8 cellular contexts compared by ENCODE assay signal in the genomic region with DNA sequence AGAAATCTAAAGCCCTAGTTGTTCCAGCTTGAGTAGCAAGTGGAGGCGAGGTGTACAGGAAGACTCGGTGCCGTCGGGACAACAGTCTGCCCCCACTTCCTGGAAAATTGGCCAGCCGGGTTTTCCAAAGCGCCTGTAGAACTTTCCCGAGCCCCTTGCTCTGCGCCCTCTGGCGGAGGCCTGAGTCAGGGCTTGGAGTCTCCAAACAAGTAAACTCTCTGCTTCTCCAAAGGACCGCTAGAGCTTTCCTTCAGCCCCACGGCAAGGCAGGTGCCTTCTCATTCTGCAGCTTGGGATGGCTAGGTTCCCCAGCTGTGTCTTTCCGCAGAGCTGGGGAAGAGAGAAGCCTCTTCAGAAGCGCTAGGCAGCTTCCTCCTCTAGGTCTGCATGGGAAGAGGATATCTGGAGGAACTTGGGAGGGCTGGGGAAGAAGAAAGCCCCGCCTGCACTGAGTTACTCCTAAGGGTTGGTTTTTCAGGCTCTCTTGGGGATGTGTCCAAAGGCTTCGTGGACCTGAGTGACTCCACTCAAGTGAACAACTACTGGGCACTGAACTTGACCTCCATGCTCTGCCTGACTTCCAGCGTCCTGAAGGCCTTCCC. TPM values are rescaled to one million over a fixed set of nuclear protein-coding genes. Genes with fewer than 3 reads are reported as not detected.
DNase-seq lines count a peak whose midpoint lies in the region; ATAC-seq and TF ChIP-seq lines count a peak whose summit lies in the region.

No MANE protein-coding gene starts in this region.

- in situ Hi-C loops in brain microvascular endothelial cell (cut with HindIII; ENCODE audit: low pct_ligation_motif_present, low sequenced_read_pairs): no loop called here

- no peak overlapping the region for H3K27ac ChIP-seq in brain microvascular endothelial cell

- no peaks in the 10 kb centered on the region for H3K9me3 Mint-ChIP-seq in T-helper 1 cell treated with Interleukin-12 subunit alpha and Interleukin-12 subunit beta and Interleukin-4 antibody, amounts not matched to agents 30 μg/mL and 1 μg/mL, for 36 hours

- peak; percentile 45 for ATAC-seq in HG02852 (IDR thresholded peaks at IDR 0.05; ENCODE audit: unreplicated experiment)

- H3K36me3 ChIP-seq in brain microvascular endothelial cell (replicated peaks): no peaks in the 10 kb centered on the region

- H3K36me3 Mint-ChIP-seq in T-helper 1 cell treated with Interleukin-12 subunit alpha and Interleukin-12 subunit beta and Interleukin-4 antibody, amounts not matched to agents 30 μg/mL and 1 μg/mL, for 36 hours (ENCODE audit: low read depth): no peaks in the 10 kb centered on the region

- DNase-seq in NCI-H1436 treated with DMSO at 0.1 percent for 48 hours (lab: John Stamatoyannopoulos, UW) (peak; percentile 31), brain microvascular endothelial cell (peak; percentile 79), iPS DF 19.7 (ENCODE audit: low read depth, low spot score) (peak; percentile 77), renal cortical epithelial cell (ENCODE audit: low read depth) (peak; percentile 77)
- no peak for DNase-seq in NK-92 treated with Interleukin-12 subunit alpha and Interleukin-12 subunit beta, amount 100 ng/mL, for 24 hours (lab: John Stamatoyannopoulos, UW)

- peaks cover 24% of the 10 kb centered on the region for H3K27me3 Mint-ChIP-seq in T-helper 1 cell treated with Interleukin-12 subunit alpha and Interleukin-12 subunit beta and Interleukin-4 antibody, amounts not matched to agents 30 μg/mL and 1 μg/mL, for 36 hours (ENCODE audit: low read depth)

- peaks cover 3% of the 10 kb centered on the region for H3K4me1 Mint-ChIP-seq in T-helper 1 cell treated with Interleukin-12 subunit alpha and Interleukin-12 subunit beta and Interleukin-4 antibody, amounts not matched to agents 30 μg/mL and 1 μg/mL, for 36 hours (ENCODE audit: low read depth)

- H3K4me3 Mint-ChIP-seq in T-helper 1 cell treated with Interleukin-12 subunit alpha and Interleukin-12 subunit beta and Interleukin-4 antibody, amounts not matched to agents 30 μg/mL and 1 μg/mL, for 36 hours: peak overlapping the region; percentile 67

- no peak overlapping the region for H3K27ac Mint-ChIP-seq in T-helper 1 cell treated with Interleukin-12 subunit alpha and Interleukin-12 subunit beta and Interleukin-4 antibody, amounts not matched to agents 30 μg/mL and 1 μg/mL, for 36 hours

- peaks cover 2% of the 10 kb centered on the region for H3K27me3 ChIP-seq in brain microvascular endothelial cell (replicated peaks)

- TF ChIP-seq CTCF in GM12873 (IDR thresholded peaks at IDR 0.05; ENCODE audit: insufficient read depth, low read depth, low read length, missing control alignments) (peak; percentile 96), brain microvascular endothelial cell (IDR thresholded peaks at IDR 0.05; ENCODE audit: low read depth, low read length, missing control alignments) (peak; percentile 99)

- H3K4me3 ChIP-seq in brain microvascular endothelial cell (ENCODE audit: low read depth, low read length): peak overlapping the region; percentile 59

RNA-seq across cellular contexts. Expression of gene SPR, which starts 0.7 kb away (rescaled TPM):
- total RNA-seq in renal cortical epithelial cell: 51.7 and 62.2 TPM in 2 replicates

RNA-seq across cellular contexts. Expression of gene EMX1, which starts 29.4 kb away (rescaled TPM):
- total RNA-seq in renal cortical epithelial cell: 0.35 and 5.3 TPM in 2 replicates
